ENCODE assay signal across 20 cellular contexts in genomic region chr4:150164956-150165355, GRCh38.
DNase-seq lines count a peak whose midpoint lies in the region; ATAC-seq, FAIRE-seq and TF ChIP-seq lines count a peak whose summit lies in the region.
"Had no signal": no experiment of that assay in that cellular context is flagged by ENCODE, and none has a peak within 500 bp of the region (broad histone marks: within the 10 kb centered on the region; RNA-seq: fewer than 3 reads in every experiment).

No MANE protein-coding gene starts in this region.

- peaks cover 0 to 4% of the 10 kb centered on the region in 2 donors for H3K4me1 ChIP-seq in left lung
- H3K4me1 ChIP-seq: gastrocnemius medialis had no signal

- H3K4me3 ChIP-seq in left lung: no peak overlapping the region
- H3K4me3 ChIP-seq: gastrocnemius medialis, K562 had no signal

- intact Hi-C loops in left lung (cut with DNase I) (no loop called here), left ventricle myocardium superior (cut with micrococcal nuclease) (no loop called here)

- FAIRE-seq in frontal cortex (lab: Jason Lieb, UNC): no peak

- TF ChIP-seq CTCF in left lung (IDR thresholded peaks at IDR 0.05): no peak

- no peaks in the 10 kb centered on the region for H3K9me3 ChIP-seq in left lung
- H3K9me3 ChIP-seq: gastrocnemius medialis had no signal

- no peak overlapping the region for H3K27ac ChIP-seq in left lung
- H3K27ac ChIP-seq: gastrocnemius medialis had no signal

- H3K27me3 ChIP-seq in left lung: no peaks in the 10 kb centered on the region
- H3K27me3 ChIP-seq: gastrocnemius medialis had no signal

- H3K36me3 ChIP-seq in left lung: no peaks in the 10 kb centered on the region
- H3K36me3 ChIP-seq: gastrocnemius medialis had no signal

- DNase-seq in NCI-H1417 (lab: John Stamatoyannopoulos, UW) (peak in 2 of 3 experiments; percentile 66 to 78), NCI-H1417 treated with DMSO at 0.1 percent for 48 hours (lab: John Stamatoyannopoulos, UW) (no peak), NCI-H1048 (lab: John Stamatoyannopoulos, UW) (peak; percentile 26), NCI-H345 (lab: John Stamatoyannopoulos, UW) (peak; percentile 23), left lung (no peak), GM03348 (ENCODE audit: low spot score) (no peak), frontal cortex (ENCODE audit: low spot score in 2 of 2) (no peak), left ventricle myocardium superior (no peak)
- DNase-seq: activated CD4-positive, alpha-beta T cell treated with anti-CD3 and anti-CD28 coated beads, Interleukin-2, amount 50 U/mL, for 48 hours; amniotic stem cell; central memory CD4-positive, alpha-beta T cell; gastrocnemius medialis; kidney glomerular epithelial cell; MV-4-11; NCI-H524; SHP77; stimulated activated CD4-positive, alpha-beta T cell treated with anti-CD3 and anti-CD28 coated beads, Interleukin-1b, Interleukin-23, amount 100 ng/mL, for 48 hours; stimulated activated naive CD8-positive, alpha-beta T cell treated with anti-CD3 and anti-CD28 coated beads, Interleukin-15, amount 100 ng/mL, for 72 hours had no signal

- ATAC-seq in left lung (peak; percentile 81), left ventricle myocardium superior (no peak)
- ATAC-seq: gastrocnemius medialis; K562; natural killer cell treated with Interleukin-12 subunit alpha and Interleukin-12 subunit beta and Interleukin-15 and Interleukin-18, amount 100 ng/mL, for 72 hours; stimulated activated naive CD8-positive, alpha-beta T cell treated with anti-CD3 and anti-CD28 coated beads, Interleukin-15, amount 100 ng/mL, for 72 hours had no signal

Comparison
In these comparisons a context has a peak if more than half of its experiments do, and no peak if none do; other contexts are left out.
1. DNase-seq: peak in NCI-H1417 (2 of 3), NCI-H1048 (single experiment) and NCI-H345 (single experiment); none in NCI-H1417 treated with DMSO at 0.1 percent for 48 hours (single experiment), left lung (0 of 2), GM03348 (single experiment), frontal cortex (0 of 2) and left ventricle myocardium superior (single experiment).